ENCODE assay signal across 1 cellular context in genomic region chrX:153692611-153693156, GRCh38.
TF ChIP-seq lines count a peak whose summit lies in the region.

No MANE protein-coding gene starts in this region.

TF ChIP-seq in HepG2, 621 proteins besides CTCF, POLR2A, EP300 and RAD21:
- TF ChIP-seq RBFOX2 (IDR thresholded peaks at IDR 0.05; ENCODE audit: low read depth, low read length): peak; percentile 91
- peak; percentile 98 for TF ChIP-seq AGO1 (IDR thresholded peaks at IDR 0.05; ENCODE audit: low read depth, low read length, poor library complexity, severe bottlenecking)
- no peak for TF ChIP-seq RCOR2 (CRISPR knock-in tag; IDR thresholded peaks at IDR 0.05)
- peak; percentile 77 for TF ChIP-seq AGO2 (optimal IDR thresholded peaks at IDR 0.05; ENCODE audit: low read depth, low read length)
